Comparison of ENCODE assay signal across 23 cellular contexts in genomic region chr1:22168412-22168973, GRCh38. TPM values are rescaled to one million over a fixed set of nuclear protein-coding genes. Genes with fewer than 3 reads are reported as not detected.
"Had no signal": no experiment of that assay in that cellular context is flagged by ENCODE, and none has a peak within 500 bp of the region (broad histone marks: within the 10 kb centered on the region; RNA-seq: fewer than 3 reads in every experiment).

No MANE protein-coding gene starts in this region.

- DNase-seq: activated B cell treated with CpG ODN at 0.5 μM for 24 hours; activated CD4-positive, alpha-beta memory T cell treated with anti-CD3 and anti-CD28 coated beads for 36 hours; activated CD4-positive, alpha-beta T cell treated with anti-CD3 and anti-CD28 coated beads for 1 hour; activated CD4-positive, alpha-beta T cell treated with anti-CD3 and anti-CD28 coated beads, Interleukin-2, amount 10 ng/mL, durations not matched to agents 7 days and 5 days; activated CD8-positive, alpha-beta memory T cell treated with anti-CD3 and anti-CD28 coated beads, Interleukin-2, amount 50 U/mL, for 48 hours; activated T-cell treated with anti-CD3 and anti-CD28 coated beads, Interleukin-2, amount 50 U/mL, for 1 hour; brain microvascular endothelial cell; Karpas-422; MM.1S; NCI-H1092 treated with DMSO at 0.1 percent for 48 hours; NCI-H1417 treated with DMSO at 0.1 percent for 48 hours; NCI-H1694; NCI-H2029; NCI-H2107; NCI-H2171 treated with DMSO at 0.1 percent for 48 hours; NCI-H226; NCI-H526; PC-3; SHP77 treated with DMSO at 0.1 percent for 48 hours; T-cell; T-helper 2 cell; T1000 had no signal

- ATAC-seq: PC-3, T-cell had no signal

RNA-seq across cellular contexts. Expression of gene WNT4, which starts 25.6 kb away (rescaled TPM):
- total RNA-seq: activated CD4-positive, alpha-beta memory T cell treated with anti-CD3 and anti-CD28 coated beads for 36 hours; activated CD4-positive, alpha-beta T cell treated with anti-CD3 and anti-CD28 coated beads, Interleukin-2, amount 10 ng/mL, durations not matched to agents 7 days and 5 days; cardiac muscle cell; T-cell had no signal
- polyA plus RNA-seq: cardiac muscle cell had no signal
